8 cellular contexts compared by ENCODE assay signal in genomic region chr3:184337315-184337714, GRCh38. TPM values are rescaled to one million over a fixed set of nuclear protein-coding genes. Genes with fewer than 3 reads are reported as not detected.
DNase-seq lines count a peak whose midpoint lies in the region; ATAC-seq and TF ChIP-seq lines count a peak whose summit lies in the region.

Gene FAM131A (plus strand): TSS chr3:184337600. CDS start chr3:184337631, 31 bp downstream.

- DNase-seq in H7 (no peak), glutamatergic neuron (no peak), omental fat pad (ENCODE audit: low spot score) (no peak), AG08395 (ENCODE audit: low spot score) (no peak)
- no peak for DNase-seq in activated CD8-positive, alpha-beta T cell treated with anti-CD3 and anti-CD28 coated beads, Interleukin-2, amount 10 ng/mL, durations not matched to agents 7 days and 5 days

- TF ChIP-seq CTCF in glutamatergic neuron (IDR thresholded peaks at IDR 0.05; ENCODE audit: partially characterized antibody, unreplicated experiment): no peak
- no peak for TF ChIP-seq CTCF in omental fat pad (IDR thresholded peaks at IDR 0.05)

- H3K4me3 ChIP-seq in H7 (ENCODE audit: insufficient read depth, low read depth, low read length): peak within 1 kb of the TSS; percentile 94

- peaks cover 49% of the 10 kb centered on the region for H3K4me1 Mint-ChIP-seq in activated CD8-positive, alpha-beta T cell treated with anti-CD3 and anti-CD28 coated beads, Interleukin-2, amount 10 ng/mL, durations not matched to agents 7 days and 5 days (ENCODE audit: low read depth)
- peaks cover 28% of the 10 kb centered on the region for H3K4me1 Mint-ChIP-seq in glutamatergic neuron (ENCODE audit: low read depth, unreplicated experiment)

- POLR2A ChIA-PET in activated CD8-positive, alpha-beta T cell treated with anti-CD3 and anti-CD28 coated beads, Interleukin-2, amount 10 ng/mL, durations not matched to agents 7 days and 5 days (lab: Charles Lee): interaction anchor here (0.8 to 1.6 kb wide), 2 partner anchors 10 to 22 kb away, joined by 3 to 6 read pairs; no protein-coding TSS in a partner anchor

- CTCF ChIA-PET in activated CD8-positive, alpha-beta T cell treated with anti-CD3 and anti-CD28 coated beads, Interleukin-2, amount 10 ng/mL, durations not matched to agents 7 days and 5 days (lab: Charles Lee): interaction anchor here (1.1 to 1.5 kb wide), 3 partner anchors 8 to 34 kb away, joined by 3 to 4 read pairs (median 4); no protein-coding TSS in a partner anchor

- H3K9me3 Mint-ChIP-seq in activated CD8-positive, alpha-beta T cell treated with anti-CD3 and anti-CD28 coated beads, Interleukin-2, amount 10 ng/mL, durations not matched to agents 7 days and 5 days (ENCODE audit: insufficient read depth): no peaks in the 10 kb centered on the region
- H3K9me3 Mint-ChIP-seq in glutamatergic neuron (ENCODE audit: unreplicated experiment): peaks cover 20% of the 10 kb centered on the region

- peak within 1 kb of the TSS; percentile 77 for H3K4me3 Mint-ChIP-seq in activated CD8-positive, alpha-beta T cell treated with anti-CD3 and anti-CD28 coated beads, Interleukin-2, amount 10 ng/mL, durations not matched to agents 7 days and 5 days
- peak within 1 kb of the TSS; percentile 94 for H3K4me3 Mint-ChIP-seq in glutamatergic neuron (ENCODE audit: unreplicated experiment)

- no peaks in the 10 kb centered on the region for H3K27me3 ChIP-seq in H7 (ENCODE audit: control insufficient read depth, insufficient read depth, low read length)

- peaks cover 22% of the 10 kb centered on the region for H3K36me3 ChIP-seq in H7 (replicated peaks; ENCODE audit: control insufficient read depth, insufficient read depth, low read length)

- H3K27me3 Mint-ChIP-seq in activated CD8-positive, alpha-beta T cell treated with anti-CD3 and anti-CD28 coated beads, Interleukin-2, amount 10 ng/mL, durations not matched to agents 7 days and 5 days (ENCODE audit: low read depth): no peaks in the 10 kb centered on the region
- peaks cover 16% of the 10 kb centered on the region for H3K27me3 Mint-ChIP-seq in glutamatergic neuron (ENCODE audit: unreplicated experiment)

- no peak for ATAC-seq in activated CD8-positive, alpha-beta T cell treated with anti-CD3 and anti-CD28 coated beads, Interleukin-2, amount 10 ng/mL, durations not matched to agents 7 days and 5 days
- ATAC-seq in omental fat pad (ENCODE audit: low FRiP score) (no peak), GM18907 (IDR thresholded peaks at IDR 0.05; ENCODE audit: unreplicated experiment) (no peak), GM19395 (IDR thresholded peaks at IDR 0.05; ENCODE audit: unreplicated experiment) (no peak), GM21381 (IDR thresholded peaks at IDR 0.05; ENCODE audit: unreplicated experiment) (no peak)

- H3K27ac Mint-ChIP-seq in activated CD8-positive, alpha-beta T cell treated with anti-CD3 and anti-CD28 coated beads, Interleukin-2, amount 10 ng/mL, durations not matched to agents 7 days and 5 days: peak within 1 kb of the TSS; percentile 82
- peak within 1 kb of the TSS; percentile 95 for H3K27ac Mint-ChIP-seq in glutamatergic neuron (ENCODE audit: unreplicated experiment)

- H3K36me3 Mint-ChIP-seq in activated CD8-positive, alpha-beta T cell treated with anti-CD3 and anti-CD28 coated beads, Interleukin-2, amount 10 ng/mL, durations not matched to agents 7 days and 5 days (ENCODE audit: low read depth): peaks cover 28% of the 10 kb centered on the region
- no peaks in the 10 kb centered on the region for H3K36me3 Mint-ChIP-seq in glutamatergic neuron (ENCODE audit: unreplicated experiment)

RNA-seq across cellular contexts. Expression of gene FAM131A, which starts in this region (rescaled TPM):
- 36.9 and 41.1 TPM in 2 replicates for total RNA-seq in H7 (2014; rRNA removed; shearing (Covaris generic))
- 1 to 10 TPM; 3.1 to 3.2 TPM for total RNA-seq in activated CD8-positive, alpha-beta T cell treated with anti-CD3 and anti-CD28 coated beads, Interleukin-2, amount 10 ng/mL, durations not matched to agents 7 days and 5 days
- 51.4 TPM for total RNA-seq in glutamatergic neuron (ENCODE audit: unreplicated experiment)
- 10 to 100 TPM; 19.1 to 30.8 (median 25.9) TPM for total RNA-seq in omental fat pad
